ENCODE assay signal across 20 cellular contexts in the genomic region with DNA sequence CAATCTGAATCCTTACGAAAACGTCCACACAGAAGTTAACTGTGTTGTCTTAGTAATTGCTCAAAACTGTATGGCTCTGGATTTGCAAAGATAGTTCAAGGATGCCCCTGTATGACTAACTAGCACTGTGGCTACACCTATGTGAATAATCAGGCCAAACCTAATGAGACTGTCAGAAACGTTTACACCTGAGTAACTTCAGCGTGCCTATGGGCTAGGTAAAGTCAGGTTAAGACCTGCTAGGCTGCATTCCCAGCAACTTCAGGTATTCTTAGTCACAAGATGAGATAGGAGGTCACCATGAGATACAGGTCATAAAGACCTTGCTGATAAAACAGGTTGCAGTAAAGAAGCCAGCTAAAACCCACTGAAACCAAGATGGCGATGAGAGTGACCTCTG.
DNase-seq lines count a peak whose midpoint lies in the region; ATAC-seq and TF ChIP-seq lines count a peak whose summit lies in the region.
"Had no signal": no experiment of that assay in that cellular context is flagged by ENCODE, and none has a peak within 500 bp of the region (broad histone marks: within the 10 kb centered on the region; RNA-seq: fewer than 3 reads in every experiment).

No MANE protein-coding gene starts in this region.

- H3K9me2 ChIP-seq in PC-3 (replicated peaks; ENCODE audit: low read length), result no peaks in the 10 kb centered on the region

- H3K18ac ChIP-seq in mesendoderm (ENCODE audit: low read length), result peak overlapping the region; percentile 28

- no peak overlapping the region for H4K8ac ChIP-seq in mesendoderm (ENCODE audit: low read depth, low read length)

- H3K4ac ChIP-seq in mesendoderm (ENCODE audit: low read depth, low read length), result no peak overlapping the region

- H4K5ac ChIP-seq in mesendoderm (ENCODE audit: low read length), result no peak overlapping the region

- no peak for ATAC-seq in PC-3

- no peak overlapping the region for H2BK5ac ChIP-seq in mesendoderm (ENCODE audit: low read length)

- CTCF ChIA-PET in PC-3 (lab: Charles Lee), result no interaction called here

- BruUV-seq in PC-3 (replicated peaks; lab: Mats Ljungman, UMichigan), result no TSS peak

- peak; percentile 58 for DNase-seq in ELF-1 (ENCODE audit: low read depth, low spot score)
- peak; percentile 52 for DNase-seq in PC-3
- DNase-seq in mesendoderm, result peak; percentile 64
- DNase-seq in RPMI8226, result no peak
- DNase-seq in amniotic stem cell (lab: John Stamatoyannopoulos, UW), result no peak
- no peak for DNase-seq in COLO668 (lab: John Stamatoyannopoulos, UW; ENCODE audit: unreplicated experiment)
- DNase-seq in activated CD4-positive, CD25-positive, alpha-beta regulatory T cell (lab: John Stamatoyannopoulos, UW), result no peak
- DNase-seq: GM23248, HFFc6, KG1, MG63, NCI-H1092 treated with DMSO at 0.1 percent for 48 hours, NCI-H187 treated with DMSO at 0.1 percent for 48 hours, NCI-H446 treated with DMSO at 0.1 percent for 48 hours, NCI-H748 treated with DMSO at 0.1 percent for 48 hours, Peyer's patch, SIG-M5 had no signal

- H3F3A ChIP-seq in PC-3 (ENCODE audit: low read length, unreplicated experiment), result no peaks in the 10 kb centered on the region

- H3K27me3 ChIP-seq in PC-3 (ENCODE audit: low read length) (no peaks in the 10 kb centered on the region), esophagus (ENCODE audit: control insufficient read depth in 1 of 2, insufficient read depth in 2 of 2, low read length in 2 of 2) (no peaks in the 10 kb centered on the region), mesendoderm (ENCODE audit: insufficient read depth, low read length, poor library complexity) (no peaks in the 10 kb centered on the region)
- H3K27me3 ChIP-seq: BLaER1 treated with 17β-estradiol and CSF1 and Interleukin-3, amounts not matched to agents 10 nM and 100 nM; MG63; Peyer's patch had no signal

- no peak overlapping the region for H2BK15ac ChIP-seq in mesendoderm (replicated peaks; ENCODE audit: low read depth)

- no peak for TF ChIP-seq CTCF in PC-3 (conservative IDR thresholded peaks at IDR 0.05; ENCODE audit: low read depth, low read length)

- intact Hi-C loops in PC-3 (cut with micrococcal nuclease), result no loop called here

- H3K36me3 ChIP-seq in PC-3 (ENCODE audit: low read depth, low read length) (no peaks in the 10 kb centered on the region; the same call in 1 of the 2 replicates), esophagus (ENCODE audit: control insufficient read depth in 2 of 2, insufficient read depth in 2 of 2, low read length in 1 of 2) (no peaks in the 10 kb centered on the region), mesendoderm (ENCODE audit: control insufficient read depth, insufficient read depth, low read length) (no peaks in the 10 kb centered on the region)
- H3K36me3 ChIP-seq: MG63, Peyer's patch had no signal

- no peaks in the 10 kb centered on the region for H3K79me1 ChIP-seq in mesendoderm (ENCODE audit: low read length)

- no peaks in the 10 kb centered on the region for H3K79me2 ChIP-seq in PC-3 (ENCODE audit: low read length)
- no peaks in the 10 kb centered on the region for H3K79me2 ChIP-seq in mesendoderm (ENCODE audit: control insufficient read depth, insufficient read depth, low read length)

- H3K4me2 ChIP-seq in PC-3 (ENCODE audit: low read length) (no peak overlapping the region), mesendoderm (ENCODE audit: low read length) (no peak overlapping the region)
- H3K4me2 ChIP-seq: BLaER1 treated with 17β-estradiol and CSF1 and Interleukin-3, amounts not matched to agents 10 nM and 100 nM had no signal

- no peaks in the 10 kb centered on the region for H3K9me3 ChIP-seq in PC-3 (ENCODE audit: low read length)
- peaks cover 2% of the 10 kb centered on the region in 2 donors for H3K9me3 ChIP-seq in esophagus (ENCODE audit: control insufficient read depth in 2 of 2, insufficient read depth in 1 of 2, low read depth in 1 of 2, low read length in 1 of 2)

- H3K23ac ChIP-seq in mesendoderm (ENCODE audit: low read length), result no peak overlapping the region

- no peak overlapping the region for H3K56ac ChIP-seq in mesendoderm (ENCODE audit: low read length)

- H3K9ac ChIP-seq in PC-3 (ENCODE audit: low read length) (no peak overlapping the region), mesendoderm (ENCODE audit: low read length) (no peak overlapping the region)
- H3K9ac ChIP-seq: BLaER1 treated with 17β-estradiol and CSF1 and Interleukin-3, amounts not matched to agents 10 nM and 100 nM; GM23248 had no signal

- no peak overlapping the region for H2AFZ ChIP-seq in PC-3 (ENCODE audit: low read length)
- H2AFZ ChIP-seq: GM23248 had no signal

- POLR2A ChIA-PET in PC-3 (lab: Charles Lee; ENCODE audit: unreplicated experiment), result no interaction called here

- WGBS in esophagus, 2 donors, result 64 to 71% methylated on average over 5 of the region's 5 CpGs
- WGBS in mesendoderm (ENCODE audit: extremely low coverage, insufficient coverage, low lambda C conversion rate), result no CpG with 5 or more reads among the region's 5 CpGs

- H3K27ac ChIP-seq in PC-3 (ENCODE audit: low read length) (no peak overlapping the region), esophagus (ENCODE audit: low read depth in 2 of 2, low read length in 1 of 2) (peak overlapping the region; percentile 64 to 65), mesendoderm (ENCODE audit: low read depth, low read length) (no peak overlapping the region)
- H3K27ac ChIP-seq: BLaER1 treated with 17β-estradiol and CSF1 and Interleukin-3, amounts not matched to agents 10 nM and 100 nM; HL-60; Peyer's patch had no signal

- H2AK5ac ChIP-seq in mesendoderm (ENCODE audit: low read length), result no peak overlapping the region

- no peak overlapping the region for H2BK120ac ChIP-seq in mesendoderm (ENCODE audit: low read depth, low read length)

- H4K20me1 ChIP-seq in PC-3 (ENCODE audit: low read length), result no peaks in the 10 kb centered on the region

- H3K4me3 ChIP-seq in PC-3 (ENCODE audit: low read length) (no peak overlapping the region), esophagus (ENCODE audit: low read depth in 1 of 2, low read length in 2 of 2) (no peak overlapping the region), mesendoderm (ENCODE audit: low read length) (no peak overlapping the region)
- H3K4me3 ChIP-seq: BLaER1 treated with 17β-estradiol and CSF1 and Interleukin-3, amounts not matched to agents 10 nM and 100 nM; GM23248; MG63; Peyer's patch had no signal

- H3K4me1 ChIP-seq in PC-3 (ENCODE audit: insufficient read depth, low read length), result peaks cover 9% of the 10 kb centered on the region; the same call in 1 of the 2 replicates
- H3K4me1 ChIP-seq in esophagus (ENCODE audit: control insufficient read depth in 2 of 2, insufficient read depth in 2 of 2, low read length in 1 of 2), result peaks cover 0 to 2% of the 10 kb centered on the region in 2 donors
- H3K4me1 ChIP-seq in mesendoderm (ENCODE audit: control insufficient read depth, low read depth, low read length), result no peaks in the 10 kb centered on the region
- H3K4me1 ChIP-seq: Peyer's patch had no signal

Comparison
In these comparisons a context has a peak if more than half of its experiments do, and no peak if none do; other contexts are left out.
1. DNase-seq: peak in ELF-1 (single experiment), PC-3 (single experiment) and mesendoderm (single experiment); none in RPMI8226 (single experiment), amniotic stem cell (single experiment), COLO668 (single experiment) and activated CD4-positive, CD25-positive, alpha-beta regulatory T cell (0 of 4).
2. H3K27ac ChIP-seq: peak in esophagus (2 of 2); none in PC-3 (single experiment) and mesendoderm (single experiment).